ENCODE assay signal across 8 cellular contexts in genomic region chr17:42895185-42895555, GRCh38. TPM values are rescaled to one million over a fixed set of nuclear protein-coding genes. Genes with fewer than 3 reads are reported as not detected.
DNase-seq lines count a peak whose midpoint lies in the region; ATAC-seq and TF ChIP-seq lines count a peak whose summit lies in the region.

No MANE protein-coding gene starts in this region.

- intact Hi-C loops in left colon (cut with DNase I, micrococcal nuclease), result no loop called here
- intact Hi-C loops in tibial artery (cut with DNase I; ENCODE audit: low total_unique reads), result no loop called here

- no peak overlapping the region for H3K27ac Mint-ChIP-seq in HFFc6

- in situ Hi-C loops in brain microvascular endothelial cell (cut with HindIII; ENCODE audit: low pct_ligation_motif_present, low sequenced_read_pairs), result no loop called here

- ATAC-seq in left colon, result peak; percentile 70
- no peak for ATAC-seq in activated CD4-positive, CD25-positive, alpha-beta regulatory T cell treated with anti-CD3 and anti-CD28 coated beads, Interleukin-2, amount 50 U/mL, for 24 hours

- no peaks in the 10 kb centered on the region for H3K9me3 ChIP-seq in tibial artery

- peaks cover 0 to 53% (median 44%) of the 10 kb centered on the region in 4 donors for H3K4me1 ChIP-seq in tibial artery

- peaks cover 32% of the 10 kb centered on the region for H3K4me1 Mint-ChIP-seq in HFFc6 (ENCODE audit: low read depth)

- DNase-seq in HFFc6, result peak; percentile 72
- peak; percentile 56 for DNase-seq in brain microvascular endothelial cell
- peak; percentile 31 to 50 for DNase-seq in left colon
- peak; percentile 86 to 92 for DNase-seq in tibial artery
- DNase-seq in T-helper 2 cell, result no peak
- no peak for DNase-seq in T-helper 1 cell
- DNase-seq in NCI-H69 (lab: John Stamatoyannopoulos, UW), result no peak

- no peaks in the 10 kb centered on the region for H3K27me3 ChIP-seq in brain microvascular endothelial cell (replicated peaks)
- no peaks in the 10 kb centered on the region for H3K27me3 ChIP-seq in tibial artery

- H3K27me3 Mint-ChIP-seq in HFFc6 (ENCODE audit: insufficient read depth), result peaks cover 19% of the 10 kb centered on the region

- TF ChIP-seq CTCF in HFFc6 (IDR thresholded peaks at IDR 0.05) (no peak), brain microvascular endothelial cell (IDR thresholded peaks at IDR 0.05; ENCODE audit: low read depth, low read length, missing control alignments) (no peak), tibial artery (IDR thresholded peaks at IDR 0.05) (no peak)

- H3K36me3 ChIP-seq in brain microvascular endothelial cell (replicated peaks) (no peaks in the 10 kb centered on the region), tibial artery (no peaks in the 10 kb centered on the region)

- H3K36me3 Mint-ChIP-seq in HFFc6 (ENCODE audit: low read depth), result no peaks in the 10 kb centered on the region

- no peak overlapping the region for H3K4me3 ChIP-seq in brain microvascular endothelial cell (ENCODE audit: low read depth, low read length)
- H3K4me3 ChIP-seq in tibial artery, result peak overlapping the region in 1 of 2 donors; percentile 5

- H3K27ac ChIP-seq in brain microvascular endothelial cell (no peak overlapping the region), tibial artery (peak overlapping the region; percentile 81 to 83)

- no peak overlapping the region for H3K4me3 Mint-ChIP-seq in HFFc6

- H3K9me3 Mint-ChIP-seq in HFFc6, result no peaks in the 10 kb centered on the region

RNA-seq across cellular contexts. Expression of gene G6PC1, which starts 5.4 kb away (rescaled TPM):
- total RNA-seq in HFFc6 (2021; fragmentation: NEBNext Ultra II Directional; extraction: Animal tissue kit (Norgen Biotek cat#: 25700)), result not detected
- total RNA-seq in left colon, result under 1 TPM in 1 of 2 donors, not detected in 1; 0.50 TPM

RNA-seq across cellular contexts. Expression of gene AOC3, which starts 44.2 kb away (rescaled TPM):
- total RNA-seq in HFFc6 (2021; fragmentation: NEBNext Ultra II Directional; extraction: Animal tissue kit (Norgen Biotek cat#: 25700)), result under 1 TPM in 4 of 6 experiments, not detected in 2; 0.05 to 0.14 (median 0.06) TPM
- total RNA-seq in left colon, result 10 to 100 TPM in 1 of 2 donors, 1 to 10 TPM in 1; 5.6 to 27.1 TPM

RNA-seq across cellular contexts. Expression of gene AOC2, which starts 50.8 kb away (rescaled TPM):
- total RNA-seq in HFFc6 (2021; fragmentation: NEBNext Ultra II Directional; extraction: Animal tissue kit (Norgen Biotek cat#: 25700)), result under 1 TPM; 0.20 to 0.78 (median 0.41) TPM
- total RNA-seq in left colon, result under 1 TPM; 0.47 to 0.85 TPM

Comparison
In these comparisons a context has a peak if more than half of its experiments do, and no peak if none do; other contexts are left out.
1. DNase-seq: peak in HFFc6 (single experiment), brain microvascular endothelial cell (single experiment), left colon (2 of 2) and tibial artery (2 of 2); none in T-helper 2 cell (0 of 5), T-helper 1 cell (0 of 5) and NCI-H69 (single experiment).
2. RNA of gene AOC3, which starts 44.2 kb away (total RNA-seq): 5.6 to 27.1 TPM in left colon; 0.05 to 0.14 TPM in HFFc6; every median in the first group is over 4 times any median in the second.